In genomic region chr9:34664281-34665108, GRCh38 we compare ENCODE assay signal across 8 cellular contexts. TPM values are rescaled to one million over a fixed set of nuclear protein-coding genes. Genes with fewer than 3 reads are reported as not detected.
DNase-seq lines count a peak whose midpoint lies in the region; ATAC-seq and TF ChIP-seq lines count a peak whose summit lies in the region.

No MANE protein-coding gene starts in this region.

- peaks cover 0 to 13% (median 3%) of the 10 kb centered on the region in 4 donors for H3K36me3 ChIP-seq in liver (ENCODE audit: control insufficient read depth in 4 of 4, insufficient read depth in 3 of 4, low read depth in 1 of 4, low read length in 3 of 4)

- peaks cover 4 to 25% (median 13%) of the 10 kb centered on the region in 4 donors for H3K4me1 ChIP-seq in liver (ENCODE audit: control insufficient read depth in 4 of 4, insufficient read depth in 4 of 4, low read length in 3 of 4)

- no peaks in the 10 kb centered on the region for H3K27me3 ChIP-seq in dorsolateral prefrontal cortex
- H3K27me3 ChIP-seq in liver (ENCODE audit: control insufficient read depth in 4 of 4, insufficient read depth in 4 of 4, low read length in 3 of 4) = no peaks in the 10 kb centered on the region

- TF ChIP-seq RAD21 in liver (IDR thresholded peaks at IDR 0.05) = peak; percentile 59 to 78

- H3K4me3 ChIP-seq in dorsolateral prefrontal cortex (peak overlapping the region; percentile 35 to 94 (median 79)), liver (ENCODE audit: low read depth in 1 of 3, low read length in 3 of 3) (peak overlapping the region; percentile 62 to 68 (median 65))

- whole genome bisulfite sequencing in liver = 11% methylated on average over 25 of the region's 25 CpGs

- H3K27ac ChIP-seq in dorsolateral prefrontal cortex (peak overlapping the region in 58 of 59 donors; percentile 49 to 99 (median 95)), liver (ENCODE audit: low read depth in 1 of 2, low read length in 2 of 2) (peak overlapping the region; percentile 68 to 99)

- peak overlapping the region in 1 of 2 donors; percentile 31 for H3K9ac ChIP-seq in liver (ENCODE audit: low read depth in 1 of 2, low read length in 2 of 2)

- intact Hi-C loops in dorsolateral prefrontal cortex (cut with DNase I) = loop anchor here in 1 of 2 donors (5.0 to 10.0 kb wide), 3 partner anchors 38 to 410 kb away; partner anchors contain the start of genes DNAJB5, FANCG and VCP

- DNase-seq in ELR (ENCODE audit: low read depth) = peak; percentile 85
- peak; percentile 77 for DNase-seq in HCEC 1CT
- peak; percentile 53 for DNase-seq in NCI-H1694 treated with DMSO at 0.1 percent for 48 hours (lab: John Stamatoyannopoulos, UW)
- DNase-seq in activated CD4-positive, alpha-beta T cell treated with anti-CD3 and anti-CD28 coated beads for 4 hours = peak; percentile 57 to 62
- peak; percentile 61 to 85 (median 74) for DNase-seq in dorsolateral prefrontal cortex
- DNase-seq in stimulated activated CD4-positive, alpha-beta T cell treated with anti-CD3 and anti-CD28 coated beads, Interleukin-4, amount 100 ng/mL, for 1 hour = peak; percentile 79

- no peak for ATAC-seq in GM18858 (IDR thresholded peaks at IDR 0.05; ENCODE audit: unreplicated experiment)

- TF ChIP-seq CTCF in dorsolateral prefrontal cortex (IDR thresholded peaks at IDR 0.05 in 54 of 56, conservative IDR thresholded peaks at IDR 0.05 in 2 of 56; ENCODE audit: low read depth in 1 of 56, partially characterized antibody in 56 of 56) (peak; percentile 17 to 87 (median 74)), liver (IDR thresholded peaks at IDR 0.05; ENCODE audit: low read depth, low read length, missing input control) (peak; percentile 70)

- H3K9me3 ChIP-seq in liver (ENCODE audit: control insufficient read depth in 4 of 4, low read length in 3 of 4) = no peaks in the 10 kb centered on the region

TF ChIP-seq in liver, 16 proteins besides CTCF, POLR2A, EP300 and RAD21:
- TF ChIP-seq NR2F2 (IDR thresholded peaks at IDR 0.05) = peak; percentile 60
- TF ChIP-seq FOXA1 (IDR thresholded peaks at IDR 0.05) = no peak
- TF ChIP-seq EGR1 (IDR thresholded peaks at IDR 0.05; ENCODE audit: low read depth in 2 of 2) = no peak
- TF ChIP-seq HNF4A (conservative IDR thresholded peaks at IDR 0.05) = peak; percentile 80 to 87
- no peak for TF ChIP-seq JUND (IDR thresholded peaks at IDR 0.05)
- TF ChIP-seq ZBTB33 (IDR thresholded peaks at IDR 0.05) = no peak
- TF ChIP-seq MAX (IDR thresholded peaks at IDR 0.05) = no peak
- TF ChIP-seq REST (IDR thresholded peaks at IDR 0.05) = no peak
- no peak for TF ChIP-seq FOXA2 (IDR thresholded peaks at IDR 0.05)
- peak; percentile 83 for TF ChIP-seq HNF4G (IDR thresholded peaks at IDR 0.05)
- TF ChIP-seq RXRA (IDR thresholded peaks at IDR 0.05) = peak; percentile 32 to 60
- no peak for TF ChIP-seq GABPA (IDR thresholded peaks at IDR 0.05 in 1 of 2, conservative IDR thresholded peaks at IDR 0.05 in 1 of 2)
- no peak for TF ChIP-seq TAF1 (conservative IDR thresholded peaks at IDR 0.05)
- TF ChIP-seq ATF3 (IDR thresholded peaks at IDR 0.05) = no peak
- TF ChIP-seq YY1 (IDR thresholded peaks at IDR 0.05) = no peak
- TF ChIP-seq SP1 (IDR thresholded peaks at IDR 0.05) = peak; percentile 75
TF ChIP-seq in liver: peak in this region for 5.

RNA-seq across cellular contexts. Expression of gene CCL27, which starts 2.0 kb away (rescaled TPM):
- total RNA-seq in dorsolateral prefrontal cortex = 1 to 10 TPM in 37 of 120 experiments, under 1 TPM in 11, not detected in 72; 0.60 to 4.2 (median 1.4) TPM
- not detected for total RNA-seq in liver
- not detected for polyA plus RNA-seq in liver

RNA-seq across cellular contexts. Expression of gene IL11RA, which starts 12.5 kb away (rescaled TPM):
- total RNA-seq in dorsolateral prefrontal cortex (10 to 100 TPM; 14.7 to 58.5 (median 30.4) TPM), liver (10 to 100 TPM; 14.8 to 35.3 TPM)
- polyA plus RNA-seq in liver = 10 to 100 TPM in 1 of 2 donors, 1 to 10 TPM in 1; 10.0 to 14.7 TPM

RNA-seq across cellular contexts. Expression of gene GALT, which starts 18.0 kb away (rescaled TPM):
- total RNA-seq in dorsolateral prefrontal cortex = 10 to 100 TPM; 42.5 to 97.3 (median 60.5) TPM
- total RNA-seq in liver = 100 to 1,000 TPM in 1 of 2 donors, 10 to 100 TPM in 1; 58.6 to 161 TPM
- polyA plus RNA-seq in liver = 100 to 1,000 TPM in 1 of 2 donors, 10 to 100 TPM in 1; 69.3 to 196 TPM

RNA-seq across cellular contexts. Expression of gene CCL19, which starts 26.6 kb away (rescaled TPM):
- total RNA-seq in dorsolateral prefrontal cortex (10 to 100 TPM in 2 of 120 experiments, 1 to 10 TPM in 42, under 1 TPM in 5, not detected in 71; 0.77 to 16.3 (median 1.8) TPM), liver (under 1 TPM in 1 of 2 donors, not detected in 1; 0.33 TPM)
- polyA plus RNA-seq in liver = 1 to 10 TPM in 1 of 2 donors, under 1 TPM in 1; 0.65 to 2.9 TPM

RNA-seq across cellular contexts. Expression of gene SIGMAR1, which starts 26.9 kb away (rescaled TPM):
- total RNA-seq in dorsolateral prefrontal cortex (10 to 100 TPM; 26.3 to 48.1 (median 36.0) TPM), liver (100 to 1,000 TPM; 116 to 161 TPM)
- polyA plus RNA-seq in liver = 100 to 1,000 TPM; 196 to 210 TPM
